ENCODE assay signal across 8 cellular contexts in the genomic region with DNA sequence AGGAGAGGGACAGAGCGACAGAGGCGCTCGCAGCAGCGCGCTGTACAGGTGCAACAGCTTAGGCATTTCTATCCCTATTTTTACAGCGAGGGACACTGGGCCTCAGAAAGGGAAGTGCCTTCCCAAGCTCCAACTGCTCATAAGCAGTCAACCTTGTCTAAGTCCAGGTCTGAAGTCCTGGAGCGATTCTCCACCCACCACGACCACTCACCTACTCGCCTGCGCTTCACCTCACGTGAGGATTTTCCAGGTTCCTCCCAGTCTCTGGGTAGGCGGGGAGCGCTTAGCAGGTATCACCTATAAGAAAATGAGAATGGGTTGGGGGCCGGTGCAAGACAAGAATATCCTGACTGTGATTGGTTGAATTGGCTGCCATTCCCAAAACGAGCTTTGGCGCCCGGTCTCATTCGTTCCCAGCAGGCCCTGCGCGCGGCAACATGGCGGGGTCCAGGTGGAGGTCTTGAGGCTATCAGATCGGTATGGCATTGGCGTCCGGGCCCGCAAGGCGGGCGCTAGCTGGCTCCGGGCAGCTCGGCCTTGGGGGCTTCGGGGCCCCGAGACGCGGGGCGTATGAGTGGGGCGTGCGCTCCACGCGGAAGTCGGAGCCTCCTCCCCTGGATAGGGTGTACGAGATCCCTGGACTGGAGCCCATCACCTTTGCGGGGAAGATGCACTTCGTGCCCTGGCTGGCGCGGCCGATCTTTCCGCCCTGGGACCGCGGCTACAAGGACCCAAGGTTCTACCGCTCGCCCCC. TPM values are rescaled to one million over a fixed set of nuclear protein-coding genes. Genes with fewer than 3 reads are reported as not detected.
DNase-seq lines count a peak whose midpoint lies in the region; TF ChIP-seq lines count a peak whose summit lies in the region.

A gene with protein sequence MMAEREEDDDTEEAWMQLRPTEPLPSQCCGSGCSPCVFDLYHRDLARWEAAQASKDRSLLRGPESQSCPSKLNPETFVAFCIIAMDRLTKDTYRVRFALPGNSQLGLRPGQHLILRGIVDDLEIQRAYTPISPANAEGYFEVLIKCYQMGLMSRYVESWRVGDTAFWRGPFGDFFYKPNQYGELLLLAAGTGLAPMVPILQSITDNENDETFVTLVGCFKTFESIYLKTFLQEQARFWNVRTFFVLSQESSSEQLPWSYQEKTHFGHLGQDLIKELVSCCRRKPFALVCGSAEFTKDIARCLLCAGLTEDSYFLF (minus strand): TSS at position 266 of the 754 bp plus-strand sequence. CDS start 4,414 bp downstream, outside the sequence.
TSS of gene MRPL37 (plus strand) at position 403 of the 754 bp plus-strand sequence. CDS start at position 480, 77 bp downstream.

- no peaks in the 10 kb centered on the region for H3K27me3 ChIP-seq in effector memory CD4-positive, alpha-beta T cell (replicated peaks; ENCODE audit: control insufficient read depth, insufficient read depth, low read length, poor library complexity, severe bottlenecking)

- DNase-seq in COLO668 (lab: John Stamatoyannopoulos, UW; ENCODE audit: unreplicated experiment) (peak; percentile 99), GM20000 (ENCODE audit: low spot score) (peak; percentile 97), HS-5 (ENCODE audit: low read depth) (peak; percentile 87), NK-92 (lab: John Stamatoyannopoulos, UW; ENCODE audit: unreplicated experiment) (peak; percentile 18), lung microvascular endothelial cell (ENCODE audit: low read depth in 2 of 2) (peak; percentile 97)
- DNase-seq in activated CD8-positive, alpha-beta memory T cell treated with anti-CD3 and anti-CD28 coated beads for 1 hour (ENCODE audit: extremely low read depth in 1 of 2, low read depth in 1 of 2), result peak; percentile 73 to 77
- DNase-seq in effector memory CD4-positive, alpha-beta T cell, result peak; percentile 73 to 85 (median 83)
- peak; percentile 71 to 84 (median 79) for DNase-seq in stimulated activated CD4-positive, alpha-beta T cell treated with anti-CD3 and anti-CD28 coated beads, TNF-alpha, amount 100 ng/mL, for 4 hours (ENCODE audit: low read depth in 3 of 3)

- H3K9me3 ChIP-seq in effector memory CD4-positive, alpha-beta T cell (ENCODE audit: control insufficient read depth, low read length), result no peaks in the 10 kb centered on the region

- peaks cover 14% of the 10 kb centered on the region for H3K4me1 ChIP-seq in effector memory CD4-positive, alpha-beta T cell (ENCODE audit: control insufficient read depth, insufficient read depth, low read length, poor library complexity, severe bottlenecking)

- H3K27ac ChIP-seq in effector memory CD4-positive, alpha-beta T cell (ENCODE audit: insufficient read depth, low read length, poor library complexity, severe bottlenecking), result peak within 1 kb of the TSS; percentile 72

- no peak for TF ChIP-seq CTCF in GM20000 (IDR thresholded peaks at IDR 0.05; ENCODE audit: extremely low read depth, missing control alignments)

- peaks cover 7% of the 10 kb centered on the region for H3K36me3 ChIP-seq in effector memory CD4-positive, alpha-beta T cell (ENCODE audit: control insufficient read depth, insufficient read depth, low read length)

- peak within 1 kb of the TSS; percentile 77 for H3K4me3 ChIP-seq in effector memory CD4-positive, alpha-beta T cell (ENCODE audit: insufficient read depth, low read depth, low read length, poor library complexity, severe bottlenecking)

RNA-seq across cellular contexts. Expression of the first gene that starts in this region (rescaled TPM):
- 2.6 and 4.2 TPM in 2 replicates for total RNA-seq in lung microvascular endothelial cell

RNA-seq across cellular contexts. Expression of gene MRPL37, which starts in this region (rescaled TPM):
- total RNA-seq in lung microvascular endothelial cell, result 35.5 and 46.2 TPM in 2 replicates

Comparison
In these comparisons a context has a peak if more than half of its experiments do, and no peak if none do; other contexts are left out.
1. Peak in every context shown above with its lines: DNase-seq, H3K4me3 ChIP-seq and H3K27ac ChIP-seq.
2. DNase-seq: peak in every context shown above with its lines; median percentile 99 in COLO668; 97 in GM20000; 97 in lung microvascular endothelial cell; 87 in HS-5; 83 in effector memory CD4-positive, alpha-beta T cell; 79 in stimulated activated CD4-positive, alpha-beta T cell treated with anti-CD3 and anti-CD28 coated beads, TNF-alpha, amount 100 ng/mL, for 4 hours; 75 in activated CD8-positive, alpha-beta memory T cell treated with anti-CD3 and anti-CD28 coated beads for 1 hour; 18 in NK-92.